In genomic region chr2:190570871-190571270, GRCh38 we compare ENCODE assay signal across 28 cellular contexts.
"Had no signal": no experiment of that assay in that cellular context is flagged by ENCODE, and none has a peak within 500 bp of the region (broad histone marks: within the 10 kb centered on the region; RNA-seq: fewer than 3 reads in every experiment).

No MANE protein-coding gene starts in this region.

- DNase-seq: hippocampal formation; kidney; left colon; left lung; lower lobe of right lung; mesendoderm; mucosa of descending colon; naive thymus-derived CD4-positive, alpha-beta T cell; pancreas; posterior cingulate gyrus; retina; right cardiac atrium; stimulated activated CD4-positive, alpha-beta T cell treated with anti-CD3 and anti-CD28 coated beads, Interleukin-12 subunit alpha, Interleukin-12 subunit beta, amount 100 ng/mL, for 4 hours; stimulated activated CD4-positive, alpha-beta T cell treated with anti-CD3 and anti-CD28 coated beads, Interleukin-15, amount 100 ng/mL, for 24 hours; stimulated activated CD4-positive, alpha-beta T cell treated with anti-CD3 and anti-CD28 coated beads, Interleukin-2, amount 100 ng/mL, for 24 hours; stimulated activated CD4-positive, alpha-beta T cell treated with anti-CD3 and anti-CD28 coated beads, Interleukin-4, amount 100 ng/mL, for 1 hour; stimulated activated naive B cell treated with anti-CD40 and anti-IgM and Interleukin-4, amounts not matched to agents 10 μg/mL and 1 μg/mL and 100 μg/mL, for 72 hours; stimulated activated naive CD8-positive, alpha-beta T cell treated with anti-CD3 and anti-CD28 coated beads, Interleukin-15, Interleukin-2, amounts not matched to agents 100 U/mL and 50 U/mL, for 24 hours; stomach; testis; thyroid gland; transverse colon; upper lobe of left lung had no signal

- H3K36me3 ChIP-seq: left lung, lower lobe of right lung, pancreas, prostate gland, stomach, thyroid gland, transverse colon, upper lobe of left lung, vagina had no signal

- H3K27ac ChIP-seq: left lung, lower lobe of right lung, pancreas, prostate gland, stomach, testis, thyroid gland, transverse colon, upper lobe of left lung, vagina had no signal

- H3K9me3 ChIP-seq: pancreas, prostate gland, testis, thyroid gland, vagina had no signal

- H3K4me3 Mint-ChIP-seq: mesothelial cell of epicardium; naive thymus-derived CD4-positive, alpha-beta T cell; natural killer cell treated with Interleukin-12 subunit alpha and Interleukin-12 subunit beta and Interleukin-15 and Interleukin-18, amount 100 ng/mL, for 72 hours; stimulated activated naive B cell treated with anti-CD40 and anti-IgM and Interleukin-4, amounts not matched to agents 10 μg/mL and 1 μg/mL and 100 μg/mL, for 72 hours had no signal

- H3K4me1 Mint-ChIP-seq: stimulated activated naive B cell treated with anti-CD40 and anti-IgM and Interleukin-4, amounts not matched to agents 10 μg/mL and 1 μg/mL and 100 μg/mL, for 72 hours had no signal

- H3K4me3 ChIP-seq: left lung, lower lobe of right lung, mucosa of descending colon, pancreas, prostate gland, skin epidermis, stomach, testis, thyroid gland, transverse colon, upper lobe of left lung, vagina had no signal

- H3K4me1 ChIP-seq: left lung, lower lobe of right lung, pancreas, prostate gland, stomach, testis, thyroid gland, upper lobe of left lung, vagina had no signal

- FAIRE-seq: kidney, pancreas had no signal

- H3K27ac Mint-ChIP-seq: naive thymus-derived CD4-positive, alpha-beta T cell; natural killer cell treated with Interleukin-12 subunit alpha and Interleukin-12 subunit beta and Interleukin-15 and Interleukin-18, amount 100 ng/mL, for 72 hours; stimulated activated naive B cell treated with anti-CD40 and anti-IgM and Interleukin-4, amounts not matched to agents 10 μg/mL and 1 μg/mL and 100 μg/mL, for 72 hours had no signal

- H3K27me3 ChIP-seq: left lung, pancreas, stomach, testis, thyroid gland, transverse colon, upper lobe of left lung, vagina had no signal

- H3K27me3 Mint-ChIP-seq: naive thymus-derived CD4-positive, alpha-beta T cell; natural killer cell treated with Interleukin-12 subunit alpha and Interleukin-12 subunit beta and Interleukin-15 and Interleukin-18, amount 100 ng/mL, for 72 hours; stimulated activated naive B cell treated with anti-CD40 and anti-IgM and Interleukin-4, amounts not matched to agents 10 μg/mL and 1 μg/mL and 100 μg/mL, for 72 hours had no signal

- ATAC-seq: left colon; left lung; lower lobe of right lung; naive thymus-derived CD4-positive, alpha-beta T cell; natural killer cell treated with Interleukin-12 subunit alpha and Interleukin-12 subunit beta and Interleukin-15 and Interleukin-18, amount 100 ng/mL, for 72 hours; stimulated activated naive B cell treated with anti-CD40 and anti-IgM and Interleukin-4, amounts not matched to agents 10 μg/mL and 1 μg/mL and 100 μg/mL, for 72 hours; stimulated activated naive CD8-positive, alpha-beta T cell treated with anti-CD3 and anti-CD28 coated beads, Interleukin-15, Interleukin-2, amounts not matched to agents 100 U/mL and 50 U/mL, for 24 hours had no signal
